19 cellular contexts compared by ENCODE assay signal in genomic region chr18:79478484-79479113, GRCh38.
A peak's percentile ranks its signal among the peaks of the same experiment; 100 is the strongest.
DNase-seq lines count a peak whose midpoint lies in the region; ATAC-seq and TF ChIP-seq lines count a peak whose summit lies in the region.
"Had no signal": no experiment of that assay in that cellular context is flagged by ENCODE, and none has a peak within 500 bp of the region (broad histone marks: within the 10 kb centered on the region; RNA-seq: fewer than 3 reads in every experiment).

No MANE protein-coding gene starts in this region.

- H3K9me2 ChIP-seq in OCI-LY1 (ENCODE audit: low read depth, low read length) = no peaks in the 10 kb centered on the region

- intact Hi-C loops in left ventricle myocardium superior (cut with micrococcal nuclease) = no loop called here
- intact Hi-C loops in psoas muscle (cut with DNase I) = no loop called here

- H3K27ac ChIP-seq in CD4-positive, CD25-positive, alpha-beta regulatory T cell (ENCODE audit: insufficient read depth, low read length, poor library complexity, severe bottlenecking) = no peak overlapping the region
- H3K27ac ChIP-seq in OCI-LY1 (ENCODE audit: low read depth, low read length, poor library complexity, severe bottlenecking) = peak overlapping the region; percentile 92
- no peak overlapping the region for H3K27ac ChIP-seq in psoas muscle
- H3K27ac ChIP-seq: PC-9, testis had no signal

- no peak overlapping the region for H3K4me3 Mint-ChIP-seq in CD4-positive, CD25-positive, alpha-beta regulatory T cell
- H3K4me3 Mint-ChIP-seq: activated CD8-positive, alpha-beta memory T cell treated with anti-CD3 and anti-CD28 coated beads, Interleukin-2, amount 10 ng/mL, durations not matched to agents 7 days and 5 days had no signal

- H4K20me1 ChIP-seq in OCI-LY1 (ENCODE audit: insufficient read depth, low read length) = no peaks in the 10 kb centered on the region

- H3K4me3 ChIP-seq in CD4-positive, CD25-positive, alpha-beta regulatory T cell (ENCODE audit: low read depth, low read length) = no peak overlapping the region
- H3K4me3 ChIP-seq in OCI-LY1 (ENCODE audit: low read depth, low read length, poor library complexity, severe bottlenecking) (no peak overlapping the region), psoas muscle (no peak overlapping the region), BE2C (ENCODE audit: low read depth, low read length) (no peak overlapping the region), HAP-1 (no peak overlapping the region)
- H3K4me3 ChIP-seq: mucosa of descending colon, PC-9, testis had no signal

- no peak overlapping the region for H3K4me2 ChIP-seq in OCI-LY1 (ENCODE audit: low read length)
- H3K4me2 ChIP-seq: PC-9 had no signal

- H3K9me3 Mint-ChIP-seq in CD4-positive, CD25-positive, alpha-beta regulatory T cell = no peaks in the 10 kb centered on the region

- 95 to 98% (median 96%) methylated on average over 33 of the region's 33 CpGs for WGBS in psoas muscle, 3 donors

- peak overlapping the region; percentile 20; the same call in 1 of the 2 replicates for H3K9ac ChIP-seq in OCI-LY1 (ENCODE audit: low read length)

- peaks cover 0 to 2% of the 10 kb centered on the region in 2 experiments for H3K9me3 ChIP-seq in CD4-positive, CD25-positive, alpha-beta regulatory T cell (ENCODE audit: control insufficient read depth in 2 of 2, low read length in 2 of 2)
- H3K9me3 ChIP-seq in OCI-LY1 (ENCODE audit: low read length) (no peaks in the 10 kb centered on the region), psoas muscle (no peaks in the 10 kb centered on the region), BE2C (no peaks in the 10 kb centered on the region), HAP-1 (no peaks in the 10 kb centered on the region)
- H3K9me3 ChIP-seq: testis had no signal

- no peak for TF ChIP-seq CTCF in OCI-LY1 (IDR thresholded peaks at IDR 0.05; ENCODE audit: low read length)
- no peak for TF ChIP-seq CTCF in psoas muscle (IDR thresholded peaks at IDR 0.05)
- no peak for TF ChIP-seq CTCF in BE2C (IDR thresholded peaks at IDR 0.05; ENCODE audit: low read depth, low read length)

- H3K4me1 ChIP-seq in CD4-positive, CD25-positive, alpha-beta regulatory T cell (ENCODE audit: control insufficient read depth, insufficient read depth, low read length, poor library complexity, severe bottlenecking) = peaks cover 3% of the 10 kb centered on the region
- H3K4me1 ChIP-seq in OCI-LY1 (ENCODE audit: insufficient read depth, low read length, severe bottlenecking) (peaks cover 25% of the 10 kb centered on the region), psoas muscle (no peaks in the 10 kb centered on the region), BE2C (no peaks in the 10 kb centered on the region), HAP-1 (no peaks in the 10 kb centered on the region)
- H3K4me1 ChIP-seq: testis had no signal

- H3K27me3 Mint-ChIP-seq in CD4-positive, CD25-positive, alpha-beta regulatory T cell = no peaks in the 10 kb centered on the region
- H3K27me3 Mint-ChIP-seq: activated CD8-positive, alpha-beta memory T cell treated with anti-CD3 and anti-CD28 coated beads, Interleukin-2, amount 10 ng/mL, durations not matched to agents 7 days and 5 days had no signal

- peaks cover 14% of the 10 kb centered on the region for H3K36me3 Mint-ChIP-seq in CD4-positive, CD25-positive, alpha-beta regulatory T cell
- H3K36me3 Mint-ChIP-seq: activated CD8-positive, alpha-beta memory T cell treated with anti-CD3 and anti-CD28 coated beads, Interleukin-2, amount 10 ng/mL, durations not matched to agents 7 days and 5 days had no signal

- no peaks in the 10 kb centered on the region for H3K79me2 ChIP-seq in OCI-LY1 (ENCODE audit: insufficient read depth, low read length)

- in situ Hi-C loops in HAP-1 (cut with MboI; ENCODE audit: low sequenced_read_pairs) = no loop called here

- DNase-seq in CD4-positive, CD25-positive, alpha-beta regulatory T cell = no peak
- peak; percentile 26 for DNase-seq in left ventricle myocardium superior
- DNase-seq in psoas muscle = peak; percentile 10 to 44
- DNase-seq in BE2C = no peak
- no peak for DNase-seq in DMS 273 treated with DMSO at 0.1 percent for 48 hours (lab: John Stamatoyannopoulos, UW)
- no peak for DNase-seq in HAP-1 (ENCODE audit: low spot score in 2 of 2)
- no peak for DNase-seq in NCI-H510A treated with DMSO at 0.1 percent for 48 hours (lab: John Stamatoyannopoulos, UW)
- DNase-seq: activated CD4-positive, CD25-positive, alpha-beta regulatory T cell treated with anti-CD3 and anti-CD28 coated beads, Interleukin-2, amount 50 U/mL, for 72 hours; activated CD8-positive, alpha-beta memory T cell treated with anti-CD3 and anti-CD28 coated beads, Interleukin-2, amount 10 ng/mL, durations not matched to agents 7 days and 5 days; activated effector memory CD4-positive, alpha-beta T cell treated with anti-CD3 and anti-CD28 coated beads, Interleukin-2, amount 50 U/mL, for 16 hours; NCI-H1436; NCI-H774; occipital lobe; PC-9; stimulated activated CD4-positive, alpha-beta T cell treated with anti-CD3 and anti-CD28 coated beads, Interleukin-2, amount 100 ng/mL, for 24 hours; T-helper 9 cell; testis had no signal

- peaks cover 13% of the 10 kb centered on the region for H3K36me3 ChIP-seq in CD4-positive, CD25-positive, alpha-beta regulatory T cell (ENCODE audit: control insufficient read depth, insufficient read depth, low read length)
- H3K36me3 ChIP-seq in OCI-LY1 (ENCODE audit: insufficient read depth, low read length) = peaks cover 37% of the 10 kb centered on the region; the same call in 1 of the 2 replicates
- peaks cover 0 to 10% of the 10 kb centered on the region in 2 donors for H3K36me3 ChIP-seq in psoas muscle (ENCODE audit: insufficient read depth in 1 of 2, low read depth in 1 of 2)
- no peaks in the 10 kb centered on the region for H3K36me3 ChIP-seq in BE2C
- H3K36me3 ChIP-seq in HAP-1 (replicated peaks) = no peaks in the 10 kb centered on the region

- H3K27me3 ChIP-seq in CD4-positive, CD25-positive, alpha-beta regulatory T cell (ENCODE audit: control insufficient read depth, insufficient read depth, low read length) = no peaks in the 10 kb centered on the region
- no peaks in the 10 kb centered on the region for H3K27me3 ChIP-seq in OCI-LY1 (ENCODE audit: insufficient read depth, low read length)
- no peaks in the 10 kb centered on the region for H3K27me3 ChIP-seq in psoas muscle (ENCODE audit: insufficient read depth in 3 of 3, low read length in 2 of 3)
- no peaks in the 10 kb centered on the region for H3K27me3 ChIP-seq in BE2C
- H3K27me3 ChIP-seq in HAP-1 (ENCODE audit: low read depth) = no peaks in the 10 kb centered on the region
- H3K27me3 ChIP-seq: testis had no signal

- no peak overlapping the region for H2AFZ ChIP-seq in OCI-LY1 (ENCODE audit: low read length)
- H2AFZ ChIP-seq: PC-9 had no signal

- peaks cover 0 to 6% (median 0%) of the 10 kb centered on the region in 4 donors for H3K4me1 Mint-ChIP-seq in CD4-positive, CD25-positive, alpha-beta regulatory T cell
- H3K4me1 Mint-ChIP-seq: activated CD8-positive, alpha-beta memory T cell treated with anti-CD3 and anti-CD28 coated beads, Interleukin-2, amount 10 ng/mL, durations not matched to agents 7 days and 5 days had no signal

- peak overlapping the region; percentile 14 to 59 (median 47) for H3K27ac Mint-ChIP-seq in CD4-positive, CD25-positive, alpha-beta regulatory T cell
- H3K27ac Mint-ChIP-seq: activated CD8-positive, alpha-beta memory T cell treated with anti-CD3 and anti-CD28 coated beads, Interleukin-2, amount 10 ng/mL, durations not matched to agents 7 days and 5 days had no signal

- ATAC-seq in CD4-positive, CD25-positive, alpha-beta regulatory T cell (ENCODE audit: low read depth in 2 of 2) = no peak
- ATAC-seq in left ventricle myocardium superior = no peak
- ATAC-seq in psoas muscle = no peak
- ATAC-seq: activated CD8-positive, alpha-beta memory T cell treated with anti-CD3 and anti-CD28 coated beads, Interleukin-2, amount 10 ng/mL, durations not matched to agents 7 days and 5 days; mucosa of descending colon had no signal

- 0 out of 2 replicates have a peak, but pooled peaks cover 4% of the 10 kb centered on the region for H3F3A ChIP-seq in OCI-LY1 (ENCODE audit: insufficient read depth, low read length)

Comparison
In these comparisons a context has a peak if more than half of its experiments do, and no peak if none do; other contexts are left out.
1. DNase-seq: peak in left ventricle myocardium superior (single experiment) and psoas muscle (2 of 2); none in CD4-positive, CD25-positive, alpha-beta regulatory T cell (0 of 3), BE2C (single experiment), DMS 273 treated with DMSO at 0.1 percent for 48 hours (single experiment), HAP-1 (0 of 2) and NCI-H510A treated with DMSO at 0.1 percent for 48 hours (single experiment).